8 cellular contexts compared by ENCODE assay signal in the genomic region with DNA sequence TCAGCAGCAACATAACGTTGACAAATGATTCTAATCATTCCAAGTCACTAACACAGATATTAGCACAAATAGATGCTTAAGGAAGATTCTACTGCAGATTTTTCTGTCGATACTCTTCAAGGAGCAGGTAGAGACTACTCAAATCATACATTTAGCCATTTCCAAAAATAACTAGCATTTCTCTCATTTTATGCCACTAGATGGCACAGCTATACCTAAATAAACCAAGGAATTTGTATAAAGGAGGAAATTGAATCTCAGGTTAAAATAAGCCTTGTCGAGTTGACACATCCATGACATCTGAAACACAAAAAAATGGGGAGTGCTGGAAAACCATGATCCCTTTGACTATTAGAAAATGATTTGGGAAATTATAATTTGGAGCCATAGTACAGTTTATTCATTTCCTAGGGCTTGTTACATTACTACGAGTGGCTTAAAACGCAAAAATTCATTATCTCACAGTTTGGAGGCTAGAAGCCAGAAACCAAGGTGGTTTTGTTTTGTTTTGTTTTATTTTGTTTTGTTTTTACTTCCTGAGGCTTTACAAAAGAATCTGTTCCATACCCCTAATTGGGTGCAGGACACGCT. TPM values are rescaled to one million over a fixed set of nuclear protein-coding genes. Genes with fewer than 3 reads are reported as not detected.
DNase-seq lines count a peak whose midpoint lies in the region; ATAC-seq, FAIRE-seq and TF ChIP-seq lines count a peak whose summit lies in the region.

No MANE protein-coding gene starts in this region.

- no peak overlapping the region for H3K27ac Mint-ChIP-seq in CD8-positive, alpha-beta memory T cell

- H3K36me3 Mint-ChIP-seq in CD8-positive, alpha-beta memory T cell = no peaks in the 10 kb centered on the region

- H3K9me3 ChIP-seq in OCI-LY1 (ENCODE audit: low read length) = no peaks in the 10 kb centered on the region
- H3K9me3 ChIP-seq in pancreas = no peaks in the 10 kb centered on the region
- no peaks in the 10 kb centered on the region for H3K9me3 ChIP-seq in CD8-positive, alpha-beta memory T cell (ENCODE audit: low read length)

- no peaks in the 10 kb centered on the region for H3K4me1 Mint-ChIP-seq in CD8-positive, alpha-beta memory T cell

- no peaks in the 10 kb centered on the region for H3K4me1 ChIP-seq in OCI-LY1 (ENCODE audit: insufficient read depth, low read length, severe bottlenecking)
- no peaks in the 10 kb centered on the region for H3K4me1 ChIP-seq in pancreas
- no peaks in the 10 kb centered on the region for H3K4me1 ChIP-seq in CD8-positive, alpha-beta memory T cell (ENCODE audit: insufficient read depth, low read length)

- intact Hi-C loops in pancreas (cut with DNase I) = loop anchor here in 1 of 3 donors (10.0 kb wide), 1 partner anchor 352 kb away; no protein-coding TSS in a partner anchor

- H3K36me3 ChIP-seq in OCI-LY1 (ENCODE audit: insufficient read depth, low read length) (no peaks in the 10 kb centered on the region), pancreas (no peaks in the 10 kb centered on the region)
- no peaks in the 10 kb centered on the region for H3K36me3 ChIP-seq in CD8-positive, alpha-beta memory T cell (ENCODE audit: insufficient read depth, low read length)

- H3K27ac ChIP-seq in OCI-LY1 (ENCODE audit: low read depth, low read length, poor library complexity, severe bottlenecking) = no peak overlapping the region
- no peak overlapping the region for H3K27ac ChIP-seq in pancreas
- H3K27ac ChIP-seq in CD8-positive, alpha-beta memory T cell (ENCODE audit: low read depth, low read length) = no peak overlapping the region

- no peak overlapping the region for H3K4me3 ChIP-seq in OCI-LY1 (ENCODE audit: low read depth, low read length, poor library complexity, severe bottlenecking)
- no peak overlapping the region for H3K4me3 ChIP-seq in epithelial cell of esophagus (ENCODE audit: low read length)
- no peak overlapping the region for H3K4me3 ChIP-seq in pancreas
- no peak overlapping the region for H3K4me3 ChIP-seq in CD8-positive, alpha-beta memory T cell (ENCODE audit: low read length)

- peaks cover 6% of the 10 kb centered on the region in 2 donors for H3K27me3 Mint-ChIP-seq in CD8-positive, alpha-beta memory T cell

- POLR2A ChIA-PET in CD8-positive, alpha-beta memory T cell (lab: Charles Lee) = no interaction called here

- no peaks in the 10 kb centered on the region for H3F3A ChIP-seq in OCI-LY1 (ENCODE audit: insufficient read depth, low read length)

- H4K20me1 ChIP-seq in OCI-LY1 (ENCODE audit: insufficient read depth, low read length) = no peaks in the 10 kb centered on the region

- no peak overlapping the region for H3K4me3 Mint-ChIP-seq in CD8-positive, alpha-beta memory T cell

- H3K4me2 ChIP-seq in OCI-LY1 (ENCODE audit: low read length) = no peak overlapping the region

- DNase-seq in Caki2 (ENCODE audit: low read depth) (peak; percentile 54), HPDE6-E6E7 (ENCODE audit: extremely low spot score) (peak; percentile 17), epithelial cell of esophagus (ENCODE audit: low read depth) (peak; percentile 48), pancreas (no peak), 8988T (no peak)
- no peak for DNase-seq in CD8-positive, alpha-beta memory T cell

- no peak overlapping the region for H2AFZ ChIP-seq in OCI-LY1 (ENCODE audit: low read length)

- H3K79me2 ChIP-seq in OCI-LY1 (ENCODE audit: insufficient read depth, low read length) = no peaks in the 10 kb centered on the region

- no peaks in the 10 kb centered on the region for H3K9me2 ChIP-seq in OCI-LY1 (ENCODE audit: low read depth, low read length)

- peaks cover 0 to 2% (median 0%) of the 10 kb centered on the region in 5 donors for H3K9me3 Mint-ChIP-seq in CD8-positive, alpha-beta memory T cell

- ATAC-seq in pancreas (peak in 3 of 4 donors; percentile 63 to 70 (median 66)), GM21526 (IDR thresholded peaks at IDR 0.05; ENCODE audit: low FRiP score, unreplicated experiment) (no peak)

- H3K9ac ChIP-seq in OCI-LY1 (ENCODE audit: low read length) = no peak overlapping the region

- TF ChIP-seq CTCF in OCI-LY1 (IDR thresholded peaks at IDR 0.05; ENCODE audit: low read length) (peak; percentile 87), epithelial cell of esophagus (IDR thresholded peaks at IDR 0.05; ENCODE audit: insufficient read depth, low read depth, low read length, missing control alignments) (peak; percentile 35), pancreas (IDR thresholded peaks at IDR 0.05) (peak in 3 of 4 donors; percentile 20 to 22 (median 21))

- H3K27me3 ChIP-seq in OCI-LY1 (ENCODE audit: insufficient read depth, low read length) = no peaks in the 10 kb centered on the region
- no peaks in the 10 kb centered on the region for H3K27me3 ChIP-seq in pancreas
- no peaks in the 10 kb centered on the region for H3K27me3 ChIP-seq in CD8-positive, alpha-beta memory T cell (ENCODE audit: insufficient read depth, low read length, poor library complexity, severe bottlenecking)

- 47 to 54% methylated on average over 6 of the region's 6 CpGs for WGBS in pancreas, 2 donors

- peak; percentile 32 for FAIRE-seq in pancreas (lab: Jason Lieb, UNC)

- CTCF ChIA-PET in CD8-positive, alpha-beta memory T cell (lab: Charles Lee) = no interaction called here

- in situ Hi-C loops in Caki2 (cut with HindIII; ENCODE audit: low pct_unique_long_range_greater_than_20kb, low sequenced_read_pairs) = no loop called here

RNA-seq across cellular contexts. Expression of a gene that starts 59.5 kb away (rescaled TPM):
- total RNA-seq in Caki2 (2014; rRNA removed; shearing (Covaris generic); ENCODE audit: low replicate concordance) = not detected in 2 replicates
- total RNA-seq in pancreas = not detected
- under 1 TPM in 1 of 2 donors, not detected in 1; 0.73 TPM for polyA plus RNA-seq in pancreas
- total RNA-seq in CD8-positive, alpha-beta memory T cell = not detected
- not detected for polyA plus RNA-seq in CD8-positive, alpha-beta memory T cell

Comparison
In these comparisons a context has a peak if more than half of its experiments do, and no peak if none do; other contexts are left out.
1. DNase-seq: peak in Caki2 (single experiment), HPDE6-E6E7 (single experiment) and epithelial cell of esophagus (single experiment); none in pancreas (0 of 6), CD8-positive, alpha-beta memory T cell (0 of 5) and 8988T (single experiment).
2. CTCF ChIP-seq: peak in every context shown above with its lines; median percentile 87 in OCI-LY1; 35 in epithelial cell of esophagus; 21 in pancreas.